In genomic region chr1:235014756-235015155, GRCh38 we compare ENCODE assay signal across 2 cellular contexts.
TF ChIP-seq lines count a peak whose summit lies in the region.

No MANE protein-coding gene starts in this region.

TF ChIP-seq in K562, 482 proteins besides CTCF, POLR2A, EP300 and RAD21 (continued from another document):
- TF ChIP-seq ELK1 (CRISPR knock-in tag; IDR thresholded peaks at IDR 0.05) = no peak

TF ChIP-seq in HEK293T, 16 proteins besides CTCF, POLR2A, EP300 and RAD21 (continued from another document):
- TF ChIP-seq ZNF384 (IDR thresholded peaks at IDR 0.05) (no peak), FOXA1 (IDR thresholded peaks at IDR 0.05) (no peak), ARNT (IDR thresholded peaks at IDR 0.05) (no peak), NFRKB (IDR thresholded peaks at IDR 0.05) (no peak), BHLHE40 (IDR thresholded peaks at IDR 0.05; ENCODE audit: borderline replicate concordance) (no peak), PKNOX1 (IDR thresholded peaks at IDR 0.05) (no peak)
TF ChIP-seq in HEK293T: peak in this region for 0.
